In the genomic region with DNA sequence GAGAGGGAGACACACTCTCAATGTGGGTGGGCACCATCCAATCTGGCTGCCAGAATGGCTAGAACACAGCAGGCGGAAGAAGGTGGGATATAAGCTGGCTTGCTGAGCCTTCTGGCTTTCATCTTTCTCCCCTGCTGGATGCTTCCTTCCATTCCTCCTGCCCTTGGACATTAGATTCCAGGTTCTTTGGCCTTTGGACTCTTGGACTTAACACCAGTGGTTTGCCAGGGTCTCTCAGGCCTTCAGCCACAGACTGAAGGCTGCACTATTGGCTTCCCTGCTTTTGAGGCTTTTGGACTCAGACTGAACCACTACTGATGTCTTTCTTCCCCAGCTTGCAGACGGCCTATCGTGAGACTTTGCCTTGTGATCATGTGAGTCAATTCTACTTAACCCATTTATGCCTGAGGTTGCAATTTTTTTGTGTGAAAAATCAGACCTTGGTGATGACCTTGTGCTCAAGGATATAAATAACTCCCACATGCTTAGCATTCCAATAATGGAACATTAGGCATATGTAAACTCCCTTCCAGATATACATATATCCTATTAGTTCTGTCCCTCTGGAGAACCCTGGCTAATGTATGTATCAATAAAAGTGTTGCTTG, we compare ENCODE assay signal across 26 cellular contexts.
"Had no signal": no experiment of that assay in that cellular context is flagged by ENCODE, and none has a peak within 500 bp of the region (broad histone marks: within the 10 kb centered on the region; RNA-seq: fewer than 3 reads in every experiment).

No MANE protein-coding gene starts in this region.

- ATAC-seq: naive thymus-derived CD8-positive, alpha-beta T cell; natural killer cell treated with Interleukin-12 subunit alpha and Interleukin-12 subunit beta and Interleukin-15 and Interleukin-18, amount 100 ng/mL, for 72 hours; psoas muscle; right cardiac atrium; sciatic nerve; stimulated activated effector memory CD8-positive, alpha-beta T cell treated with anti-CD3 and anti-CD28 coated beads, Interleukin-12 subunit alpha, Interleukin-12 subunit beta, amount 100 ng/mL, for 72 hours; stimulated activated naive B cell treated with anti-CD40 and anti-IgM and Interleukin-4, amounts not matched to agents 10 μg/mL and 1 μg/mL and 100 μg/mL, for 72 hours had no signal

- H3K27me3 ChIP-seq: neutrophil, stomach, thyroid gland, tibial nerve, upper lobe of left lung, vagina had no signal

- H3K4me3 ChIP-seq: psoas muscle, skin epidermis, stomach, thoracic aorta, thyroid gland, tibial nerve, upper lobe of left lung, vagina had no signal

- H3K9me3 ChIP-seq: neutrophil, psoas muscle, stomach, thoracic aorta, thyroid gland, tibial nerve, upper lobe of left lung, vagina had no signal

- H3K79me2 ChIP-seq: parathyroid adenoma had no signal

- DNase-seq: naive thymus-derived CD8-positive, alpha-beta T cell; nephron progenitor cell; nucleus accumbens; posterior cingulate gyrus; psoas muscle; right cardiac atrium; stimulated activated CD4-positive, alpha-beta T cell treated with anti-CD3 and anti-CD28 coated beads, Interleukin-15, amount 100 ng/mL, for 24 hours; stimulated activated CD4-positive, alpha-beta T cell treated with anti-CD3 and anti-CD28 coated beads, Interleukin-2, amount 100 ng/mL, for 24 hours; stimulated activated CD4-positive, alpha-beta T cell treated with anti-CD3 and anti-CD28 coated beads, Interleukin-2, amount 100 ng/mL, for 48 hours; stimulated activated CD4-positive, alpha-beta T cell treated with anti-CD3 and anti-CD28 coated beads, Interleukin-4, amount 100 ng/mL, for 24 hours; stimulated activated naive B cell treated with anti-CD40 and anti-IgM and Interleukin-4, amounts not matched to agents 10 μg/mL and 1 μg/mL and 100 μg/mL, for 72 hours; stimulated activated naive CD4-positive, alpha-beta T cell treated with Interleukin-2 at 50 U/mL for 16 hours; stomach; thyroid gland; trophoblast cell; upper lobe of left lung had no signal

- H3K9ac ChIP-seq: parathyroid adenoma had no signal

- H3K36me3 ChIP-seq: neutrophil, stomach, thoracic aorta, thyroid gland, upper lobe of left lung, vagina had no signal

- H3K4me1 ChIP-seq: parathyroid adenoma, psoas muscle, stomach, thyroid gland, tibial nerve, upper lobe of left lung, vagina had no signal

- H2AFZ ChIP-seq: parathyroid adenoma had no signal

- FAIRE-seq: urothelium cell line had no signal

- H3K27ac ChIP-seq: neutrophil, parathyroid adenoma, psoas muscle, skin epidermis, stomach, thoracic aorta, thyroid gland, tibial nerve, upper lobe of left lung, vagina had no signal
